In the genomic region with DNA sequence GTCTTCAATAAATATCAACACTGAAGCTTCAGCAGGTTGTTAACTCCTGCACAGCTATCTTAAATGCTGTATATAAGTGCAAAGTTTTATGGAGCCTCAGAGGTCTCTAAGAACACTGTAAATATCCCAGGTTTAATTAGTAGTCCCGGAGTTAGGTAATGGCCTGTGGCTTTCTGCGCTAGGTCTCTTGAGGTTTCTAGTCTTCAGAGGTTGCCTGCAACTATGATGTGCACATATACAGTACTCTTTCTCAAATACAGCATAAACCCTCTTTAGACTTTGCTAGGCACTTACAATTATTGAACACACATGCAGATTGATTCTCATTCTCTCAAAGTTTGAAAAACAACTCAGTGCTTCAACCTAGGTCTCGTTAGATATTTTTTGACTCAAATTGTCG, we compare ENCODE assay signal across 8 cellular contexts. TPM values are rescaled to one million over a fixed set of nuclear protein-coding genes. Genes with fewer than 3 reads are reported as not detected.
DNase-seq lines count a peak whose midpoint lies in the region; ATAC-seq, FAIRE-seq and TF ChIP-seq lines count a peak whose summit lies in the region.

No MANE protein-coding gene starts in this region.

- peak overlapping the region; percentile 81 for H3K27ac ChIP-seq in effector memory CD4-positive, alpha-beta T cell (ENCODE audit: insufficient read depth, low read length, poor library complexity, severe bottlenecking)
- peak overlapping the region; percentile 80 to 98 (median 95) for H3K27ac ChIP-seq in pancreas

- ATAC-seq in pancreas, result no peak

- H3K4me3 ChIP-seq in effector memory CD4-positive, alpha-beta T cell (ENCODE audit: insufficient read depth, low read depth, low read length, poor library complexity, severe bottlenecking), result no peak overlapping the region
- peak overlapping the region in 2 of 4 donors; percentile 88 to 94 for H3K4me3 ChIP-seq in pancreas

- TF ChIP-seq CTCF in pancreas (IDR thresholded peaks at IDR 0.05), result no peak

- DNase-seq in GF-D8 (lab: John Stamatoyannopoulos, UW) (peak; percentile 42), NOMO-1 (lab: John Stamatoyannopoulos, UW; ENCODE audit: unreplicated experiment in 2 of 2) (peak; percentile 43 to 72), pancreas (no peak), HuH-7 (ENCODE audit: low spot score) (no peak), NCI-H128 (lab: John Stamatoyannopoulos, UW; ENCODE audit: unreplicated experiment) (no peak), posterior cingulate gyrus (no peak), AG20443 (ENCODE audit: low spot score) (no peak)
- no peak for DNase-seq in effector memory CD4-positive, alpha-beta T cell

- H3K36me3 ChIP-seq in effector memory CD4-positive, alpha-beta T cell (ENCODE audit: control insufficient read depth, insufficient read depth, low read length), result no peaks in the 10 kb centered on the region
- no peaks in the 10 kb centered on the region for H3K36me3 ChIP-seq in pancreas

- peaks cover 2% of the 10 kb centered on the region for H3K4me1 ChIP-seq in effector memory CD4-positive, alpha-beta T cell (ENCODE audit: control insufficient read depth, insufficient read depth, low read length, poor library complexity, severe bottlenecking)
- peaks cover 4 to 11% (median 7%) of the 10 kb centered on the region in 3 donors for H3K4me1 ChIP-seq in pancreas

- FAIRE-seq in pancreas (lab: Jason Lieb, UNC), result no peak

- WGBS in pancreas, 2 donors, result 30 to 33% methylated on average over 4 of the region's 4 CpGs

- H3K27me3 ChIP-seq in effector memory CD4-positive, alpha-beta T cell (replicated peaks; ENCODE audit: control insufficient read depth, insufficient read depth, low read length, poor library complexity, severe bottlenecking), result no peaks in the 10 kb centered on the region
- no peaks in the 10 kb centered on the region for H3K27me3 ChIP-seq in pancreas

- intact Hi-C loops in pancreas (cut with DNase I), result no loop called here
- intact Hi-C loops in posterior cingulate gyrus (cut with DNase I), result loop anchor here (2.0 to 10.0 kb wide), 4 partner anchors 42 to 691 kb away; partner anchors contain the start of gene ATAD1

- H3K9me3 ChIP-seq in effector memory CD4-positive, alpha-beta T cell (ENCODE audit: control insufficient read depth, low read length), result no peaks in the 10 kb centered on the region
- no peaks in the 10 kb centered on the region for H3K9me3 ChIP-seq in pancreas

RNA-seq across cellular contexts. Expression of gene KLLN, which starts 2.3 kb away (rescaled TPM):
- total RNA-seq in pancreas, result under 1 TPM; 0.09 to 0.35 (median 0.26) TPM
- polyA plus RNA-seq in pancreas, result under 1 TPM; 0.23 TPM

RNA-seq across cellular contexts. Expression of gene PTEN, which starts 2.4 kb away (rescaled TPM):
- 10 to 100 TPM; 30.6 to 64.1 (median 46.0) TPM for total RNA-seq in pancreas
- 10 to 100 TPM; 19.2 to 19.3 TPM for polyA plus RNA-seq in pancreas

RNA-seq across cellular contexts. Expression of gene ATAD1, which starts 43.0 kb away (rescaled TPM):
- total RNA-seq in pancreas, result 10 to 100 TPM; 12.8 to 23.4 (median 18.1) TPM
- polyA plus RNA-seq in pancreas, result 10 to 100 TPM in 1 of 2 donors, 1 to 10 TPM in 1; 3.6 to 11.8 TPM

Comparison
In these comparisons a context has a peak if more than half of its experiments do, and no peak if none do; other contexts are left out.
1. DNase-seq: peak in GF-D8 (single experiment) and NOMO-1 (2 of 2); none in effector memory CD4-positive, alpha-beta T cell (0 of 3), pancreas (0 of 6), HuH-7 (single experiment), NCI-H128 (single experiment), posterior cingulate gyrus (0 of 10) and AG20443 (single experiment).